ENCODE assay signal across 8 cellular contexts in genomic region chr14:49892636-49893308, GRCh38. TPM values are rescaled to one million over a fixed set of nuclear protein-coding genes. Genes with fewer than 3 reads are reported as not detected.
DNase-seq lines count a peak whose midpoint lies in the region; TF ChIP-seq lines count a peak whose summit lies in the region.

ARF6 (plus strand) TSS chr14:49893082; CDS start chr14:49893737, 655 bp downstream.

- peak within 1 kb of the TSS; percentile 89 for H2BK120ac ChIP-seq in H9 (ENCODE audit: low read depth, low read length, poor library complexity, severe bottlenecking)

- no peak within 1 kb of the TSS for H3K56ac ChIP-seq in H9 (ENCODE audit: insufficient read length, low read depth, low read length)

- H3K79me2 ChIP-seq in H9 (ENCODE audit: insufficient read depth, low read length): peaks cover 20% of the 10 kb centered on the region; the same call in 1 of the 2 replicates

- no peak within 1 kb of the TSS; the same call in 1 of the 2 replicates for H3K4ac ChIP-seq in H9 (ENCODE audit: low read depth, low read length)

- no peak within 1 kb of the TSS for H2AK5ac ChIP-seq in H9 (ENCODE audit: insufficient read length, low read length)

- H3K4me3 Mint-ChIP-seq in H9 (peak within 1 kb of the TSS; percentile 92 to 94), neural crest cell (peak within 1 kb of the TSS; percentile 97)

- peak within 1 kb of the TSS; percentile 33 for H2BK5ac ChIP-seq in H9 (ENCODE audit: insufficient read length, low read length)

- peaks cover 37% of the 10 kb centered on the region for H3K36me3 ChIP-seq in MG63
- H3K36me3 ChIP-seq in stomach smooth muscle (ENCODE audit: control insufficient read depth in 2 of 2, insufficient read depth in 2 of 2, low read length in 2 of 2): peaks cover 0 to 10% of the 10 kb centered on the region in 2 donors

- peak within 1 kb of the TSS; percentile 95 for H3K4me3 ChIP-seq in MG63
- H3K4me3 ChIP-seq in fibroblast of villous mesenchyme (ENCODE audit: low read depth, low read length): peak within 1 kb of the TSS; percentile 87
- H3K4me3 ChIP-seq in stomach smooth muscle (ENCODE audit: low read length in 2 of 2): peak within 1 kb of the TSS; percentile 87 to 95

- H3K27ac ChIP-seq in H9 (ENCODE audit: insufficient read length, low read depth, low read length) (peak within 1 kb of the TSS; percentile 37), stomach smooth muscle (ENCODE audit: low read length) (peak within 1 kb of the TSS; percentile 98)

- H2AFZ ChIP-seq in H9 (ENCODE audit: low read length): no peak within 1 kb of the TSS

- peak within 1 kb of the TSS; percentile 99 for H3K27ac Mint-ChIP-seq in H9
- peak within 1 kb of the TSS; percentile 99 for H3K27ac Mint-ChIP-seq in neural crest cell (ENCODE audit: unreplicated experiment)

- no peak within 1 kb of the TSS for H4K91ac ChIP-seq in H9 (ENCODE audit: insufficient read length, low read depth, low read length)

- no peak within 1 kb of the TSS for H2BK15ac ChIP-seq in H9 (ENCODE audit: low read depth, low read length)

- H3K9ac ChIP-seq in H9 (ENCODE audit: extremely low read depth, insufficient read length, low read length) (peak within 1 kb of the TSS; percentile 98), stomach smooth muscle (ENCODE audit: low read length in 2 of 2) (peak within 1 kb of the TSS; percentile 98)

- H3K27me3 ChIP-seq in H9 (ENCODE audit: insufficient read depth, low read length) (no peaks in the 10 kb centered on the region), MG63 (no peaks in the 10 kb centered on the region), stomach smooth muscle (ENCODE audit: control insufficient read depth in 1 of 2, insufficient read depth in 2 of 2, low read length in 2 of 2) (no peaks in the 10 kb centered on the region)

- H3K27me3 Mint-ChIP-seq in H9 (ENCODE audit: low read depth): no peaks in the 10 kb centered on the region
- no peaks in the 10 kb centered on the region for H3K27me3 Mint-ChIP-seq in neural crest cell (ENCODE audit: low read depth)

- H3K9me3 ChIP-seq in H9 (ENCODE audit: control insufficient read depth, low read depth, low read length): no peaks in the 10 kb centered on the region
- no peaks in the 10 kb centered on the region for H3K9me3 ChIP-seq in MG63
- H3K9me3 ChIP-seq in stomach smooth muscle (ENCODE audit: control insufficient read depth in 2 of 2, low read length in 2 of 2): no peaks in the 10 kb centered on the region

- in situ Hi-C loops in G401 (cut with HindIII; ENCODE audit: low sequenced_read_pairs): no loop called here

- no peaks in the 10 kb centered on the region for H3K79me1 ChIP-seq in H9 (ENCODE audit: insufficient read depth, low read depth, low read length, poor library complexity, severe bottlenecking)

- H3K4me2 ChIP-seq in H9 (ENCODE audit: insufficient read depth, insufficient read length, low read length): peak within 1 kb of the TSS; percentile 73

- H3K23me2 ChIP-seq in H9 (ENCODE audit: insufficient read length, low read depth, low read length, poor library complexity, severe bottlenecking): peaks cover 9% of the 10 kb centered on the region

- peaks cover 0 to 2% of the 10 kb centered on the region in 2 experiments; a peak in 2 of 5 replicates for H3K9me3 Mint-ChIP-seq in H9
- no peaks in the 10 kb centered on the region for H3K9me3 Mint-ChIP-seq in neural crest cell

- peak within 1 kb of the TSS; percentile 98 for H3K14ac ChIP-seq in H9 (ENCODE audit: insufficient read depth, low read length)

- TF ChIP-seq CTCF in H9 (conservative IDR thresholded peaks at IDR 0.05) (no peak; the same call in 2 of the 3 replicates), fibroblast of villous mesenchyme (IDR thresholded peaks at IDR 0.05; ENCODE audit: insufficient read depth, low read depth, low read length) (no peak), neural crest cell (conservative IDR thresholded peaks at IDR 0.05) (peak; percentile 13)

- no peaks in the 10 kb centered on the region for H4K20me1 ChIP-seq in H9 (ENCODE audit: control insufficient read depth, insufficient read depth, insufficient read length)

- peak; percentile 95 for DNase-seq in G401 (ENCODE audit: low spot score)
- DNase-seq in H9: peak; percentile 97
- peak; percentile 96 for DNase-seq in MG63
- DNase-seq in SHP77 treated with DMSO at 0.1 percent for 48 hours (lab: John Stamatoyannopoulos, UW): peak; percentile 89
- peak; percentile 98 for DNase-seq in activated gamma-delta T cell (lab: John Stamatoyannopoulos, UW)
- DNase-seq in fibroblast of villous mesenchyme (ENCODE audit: low read depth): peak; percentile 98
- DNase-seq in neural crest cell (ENCODE audit: low read depth, low spot score): peak; percentile 96

- H4K5ac ChIP-seq in H9 (ENCODE audit: insufficient read length, low read depth, low read length): no peak within 1 kb of the TSS

- H3K36me3 Mint-ChIP-seq in H9 (ENCODE audit: insufficient read depth in 1 of 3, low read depth in 3 of 3) (peaks cover 18 to 27% (median 21%) of the 10 kb centered on the region in 3 experiments), neural crest cell (ENCODE audit: low read depth) (peaks cover 15% of the 10 kb centered on the region)

- H2BK20ac ChIP-seq in H9 (ENCODE audit: low read depth, low read length, poor library complexity, severe bottlenecking): no peak within 1 kb of the TSS

- peak within 1 kb of the TSS; percentile 63 for H3K23ac ChIP-seq in H9 (ENCODE audit: insufficient read length, low read depth, low read length)

- H3T11ph ChIP-seq in H9 (ENCODE audit: low read length): no peak within 1 kb of the TSS

- H3K18ac ChIP-seq in H9 (ENCODE audit: insufficient read length, low read depth, low read length): peak within 1 kb of the TSS; percentile 90

- H2BK12ac ChIP-seq in H9 (ENCODE audit: insufficient read length, low read depth, low read length): no peak within 1 kb of the TSS

- H3K4me1 ChIP-seq in H9 (ENCODE audit: insufficient read depth, low read length): no peaks in the 10 kb centered on the region
- H3K4me1 ChIP-seq in stomach smooth muscle (ENCODE audit: control insufficient read depth, insufficient read depth, low read length): peaks cover 15% of the 10 kb centered on the region

- H3K4me1 Mint-ChIP-seq in H9 (peaks cover 34 to 35% of the 10 kb centered on the region in 2 experiments), neural crest cell (peaks cover 45% of the 10 kb centered on the region)

- WGBS in H9 (ENCODE audit: extremely low coverage, insufficient read length, low lambda C conversion rate): no CpG with 5 or more reads among the region's 66 CpGs

- no peak within 1 kb of the TSS for H4K8ac ChIP-seq in H9 (replicated peaks; ENCODE audit: insufficient read length, low read depth, low read length)

RNA-seq across cellular contexts. Expression of gene ARF6, which starts in this region (rescaled TPM):
- 40.2 and 48.0 TPM in 2 replicates for total RNA-seq in G401 (2014; rRNA removed; shearing (Covaris generic))
- 49.2 and 51.0 TPM in 2 replicates for total RNA-seq in H9 (2021)
- 24.1 and 32.6 TPM in 2 replicates for total RNA-seq in MG63 (2014; rRNA removed; shearing (Covaris generic); ENCODE audit: low replicate concordance)
- 60.2 and 111 TPM in 2 replicates for total RNA-seq in fibroblast of villous mesenchyme
- total RNA-seq in neural crest cell: 55.8 and 58.0 TPM in 2 replicates

Comparison
In these comparisons a context has a peak if more than half of its experiments do, and no peak if none do; other contexts are left out.
1. Peak in every context shown above with its lines: DNase-seq, H3K4me3 ChIP-seq and H3K27ac ChIP-seq.